In genomic region chr1:9539165-9539828, GRCh38 we compare ENCODE assay signal across 1 cellular context.
TF ChIP-seq lines count a peak whose summit lies in the region.

A gene with protein sequence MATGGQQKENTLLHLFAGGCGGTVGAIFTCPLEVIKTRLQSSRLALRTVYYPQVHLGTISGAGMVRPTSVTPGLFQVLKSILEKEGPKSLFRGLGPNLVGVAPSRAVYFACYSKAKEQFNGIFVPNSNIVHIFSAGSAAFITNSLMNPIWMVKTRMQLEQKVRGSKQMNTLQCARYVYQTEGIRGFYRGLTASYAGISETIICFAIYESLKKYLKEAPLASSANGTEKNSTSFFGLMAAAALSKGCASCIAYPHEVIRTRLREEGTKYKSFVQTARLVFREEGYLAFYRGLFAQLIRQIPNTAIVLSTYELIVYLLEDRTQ (plus strand): TSS chr1:9539465. CDS start chr1:9539692, 227 bp downstream.

TF ChIP-seq in K562, 482 proteins besides CTCF, POLR2A, EP300 and RAD21 (continued from another document and continues in another):
- TF ChIP-seq ZNF592 (IDR thresholded peaks at IDR 0.05) (peak; percentile 47; the same call in 1 of the 2 replicates), MEF2A (IDR thresholded peaks at IDR 0.05; ENCODE audit: control insufficient read depth, low read depth, low read length) (no peak), SREBF1 (IDR thresholded peaks at IDR 0.05; ENCODE audit: borderline replicate concordance, low read depth, low read length) (0 out of 2 replicates have a peak, but pooled peaks have one; percentile 25), MBD2 (IDR thresholded peaks at IDR 0.05; ENCODE audit: borderline replicate concordance, low read depth) (0 out of 2 replicates have a peak, but pooled peaks have one; percentile 56), SMC3 (conservative IDR thresholded peaks at IDR 0.05; ENCODE audit: insufficient read depth, low read depth, low read length) (no peak), THAP12 (CRISPR knock-in tag; IDR thresholded peaks at IDR 0.05) (peak; percentile 90), ZNF23 (CRISPR knock-in tag; IDR thresholded peaks at IDR 0.05) (no peak), STAT5B (CRISPR knock-in tag; IDR thresholded peaks at IDR 0.05) (no peak), CBX3 (IDR thresholded peaks at IDR 0.05; ENCODE audit: borderline replicate concordance in 1 of 2, low read length in 2 of 2) (0 out of 3 replicates have a peak, but pooled peaks of 1 of the 2 experiments have one; percentile 29), ZNF584 (CRISPR knock-in tag; IDR thresholded peaks at IDR 0.05; ENCODE audit: low read depth) (0 out of 2 replicates have a peak, but pooled peaks have one; percentile 5), RB1 (IDR thresholded peaks at IDR 0.05; ENCODE audit: low read depth) (peak; percentile 91), KLF6 (CRISPR knock-in tag; IDR thresholded peaks at IDR 0.05; ENCODE audit: borderline replicate concordance) (no peak), POLR2AphosphoS5 (IDR thresholded peaks at IDR 0.05; ENCODE audit: control insufficient read depth, insufficient read depth, low read depth, low read length) (peak; percentile 77), ZNF41 (CRISPR knock-in tag; conservative IDR thresholded peaks at IDR 0.05) (peak; percentile 44; the same call in 1 of the 2 replicates), VEZF1 (CRISPR knock-in tag; IDR thresholded peaks at IDR 0.05) (peak; percentile 42; the same call in 1 of the 2 replicates), ZNF263 (CRISPR knock-in tag; IDR thresholded peaks at IDR 0.05; ENCODE audit: borderline replicate concordance) (peak; percentile 8; the same call in 1 of the 2 replicates), MITF (IDR thresholded peaks at IDR 0.05) (peak; percentile 81), HNRNPLL (IDR thresholded peaks at IDR 0.05; ENCODE audit: low read depth, low read length, poor library complexity, severe bottlenecking) (peak; percentile 53), ZNF324 (CRISPR knock-in tag; IDR thresholded peaks at IDR 0.05) (no peak), ZNF436 (CRISPR knock-in tag; IDR thresholded peaks at IDR 0.05) (peak; percentile 48; the same call in 1 of the 2 replicates), L3MBTL2 (IDR thresholded peaks at IDR 0.05) (peak; percentile 98), HDAC8 (tag; IDR thresholded peaks at IDR 0.05) (0 out of 2 replicates have a peak, but pooled peaks have one; percentile 64), SMARCC2 (IDR thresholded peaks at IDR 0.05; ENCODE audit: low read depth) (no peak), ZKSCAN1 (IDR thresholded peaks at IDR 0.05; ENCODE audit: low read depth, low read length) (peak; percentile 6; the same call in 1 of the 2 replicates), NR2C2 (CRISPR knock-in tag; IDR thresholded peaks at IDR 0.05) (peak; percentile 39; the same call in 1 of the 2 replicates), NR2C2 (tag; IDR thresholded peaks at IDR 0.05) (peak; percentile 81), ZNF124 (CRISPR knock-in tag; IDR thresholded peaks at IDR 0.05) (no peak), FOS (IDR thresholded peaks at IDR 0.05; ENCODE audit: extremely low read depth, insufficient read length) (peak; percentile 14), NELFE (IDR thresholded peaks at IDR 0.05; ENCODE audit: insufficient read depth, insufficient read length) (peak; percentile 46), MED1 (CRISPR knock-in tag; IDR thresholded peaks at IDR 0.05; ENCODE audit: borderline replicate concordance) (peak; percentile 69; the same call in 1 of the 2 replicates), ZNF699 (CRISPR knock-in tag; IDR thresholded peaks at IDR 0.05; ENCODE audit: insufficient replicate concordance) (no peak), ESRRB (CRISPR knock-in tag; IDR thresholded peaks at IDR 0.05; ENCODE audit: borderline replicate concordance) (no peak), ZNF57 (CRISPR knock-in tag; IDR thresholded peaks at IDR 0.05) (0 out of 2 replicates have a peak, but pooled peaks have one; percentile 7), SMAD4 (CRISPR knock-in tag; conservative IDR thresholded peaks at IDR 0.05) (peak; percentile 92), ZNF347 (CRISPR knock-in tag; IDR thresholded peaks at IDR 0.05; ENCODE audit: low read depth) (no peak), THRAP3 (IDR thresholded peaks at IDR 0.05; ENCODE audit: borderline replicate concordance) (no peak), SIN3A (IDR thresholded peaks at IDR 0.05; ENCODE audit: borderline replicate concordance in 2 of 2, control insufficient read depth in 1 of 2, low read depth in 2 of 2, low read length in 2 of 2) (peak; percentile 17 to 58; a peak in 1 of 4 replicates), E4F1 (CRISPR knock-in tag; IDR thresholded peaks at IDR 0.05; ENCODE audit: borderline replicate concordance) (no peak), ELF2 (CRISPR knock-in tag; IDR thresholded peaks at IDR 0.05) (no peak), RNF2 (IDR thresholded peaks at IDR 0.05) (peak; percentile 61; the same call in 1 of the 2 replicates), PHF8 (IDR thresholded peaks at IDR 0.05; ENCODE audit: borderline replicate concordance, low read length) (peak; percentile 83; the same call in 1 of the 2 replicates), SMARCE1 (IDR thresholded peaks at IDR 0.05) (no peak), CTBP1 (IDR thresholded peaks at IDR 0.05; ENCODE audit: borderline replicate concordance) (peak; percentile 71; the same call in 1 of the 2 replicates), ZC3H11A (IDR thresholded peaks at IDR 0.05; ENCODE audit: low read depth, low read length) (no peak), FOXA1 (IDR thresholded peaks at IDR 0.05; ENCODE audit: borderline replicate concordance) (no peak), EP400 (IDR thresholded peaks at IDR 0.05) (peak; percentile 85; the same call in 1 of the 2 replicates), SIN3B (IDR thresholded peaks at IDR 0.05; ENCODE audit: low read depth) (peak; percentile 87)
- TF ChIP-seq, protein P1, sequence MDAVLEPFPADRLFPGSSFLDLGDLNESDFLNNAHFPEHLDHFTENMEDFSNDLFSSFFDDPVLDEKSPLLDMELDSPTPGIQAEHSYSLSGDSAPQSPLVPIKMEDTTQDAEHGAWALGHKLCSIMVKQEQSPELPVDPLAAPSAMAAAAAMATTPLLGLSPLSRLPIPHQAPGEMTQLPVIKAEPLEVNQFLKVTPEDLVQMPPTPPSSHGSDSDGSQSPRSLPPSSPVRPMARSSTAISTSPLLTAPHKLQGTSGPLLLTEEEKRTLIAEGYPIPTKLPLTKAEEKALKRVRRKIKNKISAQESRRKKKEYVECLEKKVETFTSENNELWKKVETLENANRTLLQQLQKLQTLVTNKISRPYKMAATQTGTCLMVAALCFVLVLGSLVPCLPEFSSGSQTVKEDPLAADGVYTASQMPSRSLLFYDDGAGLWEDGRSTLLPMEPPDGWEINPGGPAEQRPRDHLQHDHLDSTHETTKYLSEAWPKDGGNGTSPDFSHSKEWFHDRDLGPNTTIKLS (IDR thresholded peaks at IDR 0.05; ENCODE audit: borderline replicate concordance, low read depth): peak; percentile 87; the same call in 1 of the 2 replicates
